23 cellular contexts compared by ENCODE assay signal in genomic region chr2:37601569-37601968, GRCh38.
A peak's percentile ranks its signal among the peaks of the same experiment; 100 is the strongest.
DNase-seq lines count a peak whose midpoint lies in the region; ATAC-seq and TF ChIP-seq lines count a peak whose summit lies in the region.
"Had no signal": no experiment of that assay in that cellular context is flagged by ENCODE, and none has a peak within 500 bp of the region (broad histone marks: within the 10 kb centered on the region; RNA-seq: fewer than 3 reads in every experiment).

No MANE protein-coding gene starts in this region.

- no peak overlapping the region for H2AFZ ChIP-seq in fibroblast of lung (ENCODE audit: low read length)
- H2AFZ ChIP-seq: PC-9 had no signal

- CTCF ChIA-PET in activated CD8-positive, alpha-beta memory T cell treated with anti-CD3 and anti-CD28 coated beads, Interleukin-2, amount 10 ng/mL, durations not matched to agents 7 days and 5 days (lab: Charles Lee), result interaction anchor here (1.4 to 2.2 kb wide), 6 partner anchors 8 to 69 kb away, joined by 3 to 7 read pairs (median 4); no protein-coding TSS in a partner anchor

- no peak overlapping the region for H3K27ac Mint-ChIP-seq in activated CD8-positive, alpha-beta memory T cell treated with anti-CD3 and anti-CD28 coated beads, Interleukin-2, amount 10 ng/mL, durations not matched to agents 7 days and 5 days
- peak overlapping the region; percentile 97 for H3K27ac Mint-ChIP-seq in T-helper 17 cell
- H3K27ac Mint-ChIP-seq: H9 had no signal

- H3K27me3 ChIP-seq in fibroblast of lung (ENCODE audit: control insufficient read depth, insufficient read depth, low read length) (no peaks in the 10 kb centered on the region), skeletal muscle satellite cell (ENCODE audit: control insufficient read depth, insufficient read depth, low read length) (no peaks in the 10 kb centered on the region)
- H3K27me3 ChIP-seq: vagina had no signal

- H3K36me3 ChIP-seq in fibroblast of lung (ENCODE audit: control insufficient read depth, insufficient read depth, low read length), result no peaks in the 10 kb centered on the region
- no peaks in the 10 kb centered on the region for H3K36me3 ChIP-seq in skeletal muscle satellite cell (ENCODE audit: insufficient read depth, low read length)
- H3K36me3 ChIP-seq: vagina had no signal

- no peaks in the 10 kb centered on the region for H3K27me3 Mint-ChIP-seq in activated CD8-positive, alpha-beta memory T cell treated with anti-CD3 and anti-CD28 coated beads, Interleukin-2, amount 10 ng/mL, durations not matched to agents 7 days and 5 days
- no peaks in the 10 kb centered on the region for H3K27me3 Mint-ChIP-seq in T-helper 17 cell

- ATAC-seq in activated CD8-positive, alpha-beta memory T cell treated with anti-CD3 and anti-CD28 coated beads, Interleukin-2, amount 10 ng/mL, durations not matched to agents 7 days and 5 days, result no peak
- no peak for ATAC-seq in T-helper 17 cell
- ATAC-seq in GM19351 (IDR thresholded peaks at IDR 0.05; ENCODE audit: unreplicated experiment), result no peak
- no peak for ATAC-seq in HG03159 (IDR thresholded peaks at IDR 0.05; ENCODE audit: unreplicated experiment)
- ATAC-seq in HG03175 (IDR thresholded peaks at IDR 0.05; ENCODE audit: unreplicated experiment), result no peak
- ATAC-seq: A549 had no signal

- H3K4me2 ChIP-seq in fibroblast of lung (ENCODE audit: extremely low read depth, insufficient read depth, low read length) (peak overlapping the region; percentile 13), skeletal muscle satellite cell (ENCODE audit: low read length) (peak overlapping the region; percentile 61)
- H3K4me2 ChIP-seq: A549, PC-9 had no signal

- no peak for TF ChIP-seq CTCF in fibroblast of lung (conservative IDR thresholded peaks at IDR 0.05 in 1 of 2, IDR thresholded peaks at IDR 0.05 in 1 of 2; ENCODE audit: low read depth in 1 of 2, low read length in 2 of 2)

- H3K27ac ChIP-seq in fibroblast of lung (ENCODE audit: insufficient read depth, low read length), result no peak overlapping the region
- H3K27ac ChIP-seq: A549, PC-9, vagina had no signal

- peak overlapping the region; percentile 39 for H3K4me3 Mint-ChIP-seq in activated CD8-positive, alpha-beta memory T cell treated with anti-CD3 and anti-CD28 coated beads, Interleukin-2, amount 10 ng/mL, durations not matched to agents 7 days and 5 days
- H3K4me3 Mint-ChIP-seq in T-helper 17 cell, result peak overlapping the region; percentile 91
- H3K4me3 Mint-ChIP-seq: H9 had no signal

- H3K9me3 ChIP-seq in T-helper 17 cell (ENCODE audit: control insufficient read depth, low read length, poor library complexity, severe bottlenecking), result no peaks in the 10 kb centered on the region
- no peaks in the 10 kb centered on the region for H3K9me3 ChIP-seq in fibroblast of lung (ENCODE audit: control insufficient read depth, insufficient read depth, low read depth, low read length)
- no peaks in the 10 kb centered on the region for H3K9me3 ChIP-seq in skeletal muscle satellite cell (replicated peaks; ENCODE audit: low read length)
- H3K9me3 ChIP-seq: A549, vagina had no signal

- H3K36me3 Mint-ChIP-seq in activated CD8-positive, alpha-beta memory T cell treated with anti-CD3 and anti-CD28 coated beads, Interleukin-2, amount 10 ng/mL, durations not matched to agents 7 days and 5 days, result peaks cover 52% of the 10 kb centered on the region
- peaks cover 5% of the 10 kb centered on the region for H3K36me3 Mint-ChIP-seq in T-helper 17 cell (ENCODE audit: low read depth)

- no peak overlapping the region for H3K9ac ChIP-seq in fibroblast of lung (ENCODE audit: insufficient read depth, low read length)
- peak overlapping the region; percentile 15 for H3K9ac ChIP-seq in skeletal muscle satellite cell (ENCODE audit: low read depth, low read length)

- H3K4me1 Mint-ChIP-seq in activated CD8-positive, alpha-beta memory T cell treated with anti-CD3 and anti-CD28 coated beads, Interleukin-2, amount 10 ng/mL, durations not matched to agents 7 days and 5 days, result peaks cover 53% of the 10 kb centered on the region
- H3K4me1 Mint-ChIP-seq in T-helper 17 cell, result peaks cover 24% of the 10 kb centered on the region

- no peaks in the 10 kb centered on the region for H3K79me2 ChIP-seq in fibroblast of lung (ENCODE audit: control insufficient read depth, insufficient read depth, low read length)

- H3K4me1 ChIP-seq in fibroblast of lung (ENCODE audit: control insufficient read depth, extremely low read depth, insufficient read depth, low read length), result no peaks in the 10 kb centered on the region
- H3K4me1 ChIP-seq in skeletal muscle satellite cell (ENCODE audit: control insufficient read depth, insufficient read depth, low read length), result peaks cover 20% of the 10 kb centered on the region
- H3K4me1 ChIP-seq: A549, vagina had no signal

- no peak overlapping the region for H3K4me3 ChIP-seq in fibroblast of lung (replicated peaks in 1 of 4; ENCODE audit: control extremely low read depth in 1 of 4, insufficient read depth in 1 of 4, low read depth in 3 of 4, low read length in 4 of 4)
- no peak overlapping the region for H3K4me3 ChIP-seq in skeletal muscle satellite cell (ENCODE audit: low read length)
- H3K4me3 ChIP-seq: A549, PC-9, vagina had no signal

- H3K9me3 Mint-ChIP-seq in activated CD8-positive, alpha-beta memory T cell treated with anti-CD3 and anti-CD28 coated beads, Interleukin-2, amount 10 ng/mL, durations not matched to agents 7 days and 5 days (ENCODE audit: low read depth), result peaks cover 12% of the 10 kb centered on the region

- H4K20me1 ChIP-seq in fibroblast of lung (ENCODE audit: control insufficient read depth, extremely low read depth, insufficient read depth, low read length), result no peaks in the 10 kb centered on the region

- no peak for DNase-seq in activated CD8-positive, alpha-beta memory T cell treated with anti-CD3 and anti-CD28 coated beads, Interleukin-2, amount 10 ng/mL, durations not matched to agents 7 days and 5 days
- DNase-seq in activated CD8-positive, alpha-beta memory T cell treated with anti-CD3 and anti-CD28 coated beads, Interleukin-2, amount 50 U/mL, for 4 hours, result no peak
- DNase-seq in T-helper 17 cell (no peak), fibroblast of lung (ENCODE audit: low read depth in 2 of 2) (no peak)
- DNase-seq: activated naive CD4-positive, alpha-beta T cell treated with Interleukin-2 at 50 U/mL for 16 hours; C1 segment of cervical spinal cord; H9; kidney glomerular epithelial cell; mammary epithelial cell; NCI-H1436; NCI-H2171 treated with DMSO at 0.1 percent for 48 hours; NCI-H748 treated with DMSO at 0.1 percent for 48 hours; PC-9; SIG-M5; small intestine; stimulated activated CD4-positive, alpha-beta T cell treated with anti-CD3 and anti-CD28 coated beads, Interleukin-2, amount 100 ng/mL, for 48 hours; T-helper 9 cell had no signal
